2 cellular contexts compared by ENCODE assay signal in the genomic region with DNA sequence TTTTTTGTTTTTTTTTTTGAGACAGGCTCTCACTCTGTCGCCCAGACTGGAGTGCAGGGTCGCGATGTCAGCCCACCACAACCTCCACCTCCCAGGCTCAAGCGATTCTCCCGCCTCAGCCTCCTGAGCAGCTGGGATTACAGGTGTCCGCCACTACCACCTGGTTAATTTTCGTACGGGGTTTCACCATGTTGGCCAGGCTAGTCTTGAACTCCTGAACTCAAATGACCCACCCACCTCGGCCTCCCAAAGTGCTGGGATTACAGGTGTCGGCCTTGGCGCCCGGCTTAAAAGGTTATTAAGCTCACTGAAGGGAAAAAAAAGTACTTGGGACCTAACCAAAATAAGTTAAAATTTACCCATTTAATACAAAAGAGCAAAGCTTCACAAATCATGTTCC.
TF ChIP-seq lines count a peak whose summit lies in the region.

No MANE protein-coding gene starts in this region.

TF ChIP-seq in SK-N-SH, 30 proteins besides CTCF, POLR2A, EP300 and RAD21:
- TF ChIP-seq, protein P1, sequence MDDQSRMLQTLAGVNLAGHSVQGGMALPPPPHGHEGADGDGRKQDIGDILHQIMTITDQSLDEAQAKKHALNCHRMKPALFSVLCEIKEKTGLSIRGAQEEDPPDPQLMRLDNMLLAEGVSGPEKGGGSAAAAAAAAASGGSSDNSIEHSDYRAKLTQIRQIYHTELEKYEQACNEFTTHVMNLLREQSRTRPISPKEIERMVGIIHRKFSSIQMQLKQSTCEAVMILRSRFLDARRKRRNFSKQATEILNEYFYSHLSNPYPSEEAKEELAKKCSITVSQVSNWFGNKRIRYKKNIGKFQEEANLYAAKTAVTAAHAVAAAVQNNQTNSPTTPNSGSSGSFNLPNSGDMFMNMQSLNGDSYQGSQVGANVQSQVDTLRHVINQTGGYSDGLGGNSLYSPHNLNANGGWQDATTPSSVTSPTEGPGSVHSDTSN (IDR thresholded peaks at IDR 0.05) = no peak
- TF ChIP-seq, protein P2, sequence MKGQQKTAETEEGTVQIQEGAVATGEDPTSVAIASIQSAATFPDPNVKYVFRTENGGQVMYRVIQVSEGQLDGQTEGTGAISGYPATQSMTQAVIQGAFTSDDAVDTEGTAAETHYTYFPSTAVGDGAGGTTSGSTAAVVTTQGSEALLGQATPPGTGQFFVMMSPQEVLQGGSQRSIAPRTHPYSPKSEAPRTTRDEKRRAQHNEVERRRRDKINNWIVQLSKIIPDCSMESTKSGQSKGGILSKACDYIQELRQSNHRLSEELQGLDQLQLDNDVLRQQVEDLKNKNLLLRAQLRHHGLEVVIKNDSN (IDR thresholded peaks at IDR 0.05; ENCODE audit: borderline replicate concordance, low read depth) = no peak
- no peak for TF ChIP-seq TAF1 (IDR thresholded peaks at IDR 0.05; ENCODE audit: borderline replicate concordance, low read depth, low read length)
- TF ChIP-seq MEF2A (IDR thresholded peaks at IDR 0.05; ENCODE audit: borderline replicate concordance, low read depth) = no peak
- no peak for TF ChIP-seq NRF1 (IDR thresholded peaks at IDR 0.05; ENCODE audit: low read depth, low read length)
- no peak for TF ChIP-seq TEAD4 (IDR thresholded peaks at IDR 0.05; ENCODE audit: borderline replicate concordance, insufficient read depth)
- TF ChIP-seq GATA2 (CRISPR knock-in tag; IDR thresholded peaks at IDR 0.05) = no peak
TF ChIP-seq in SK-N-SH: peak in this region for 0.

TF ChIP-seq in SK-N-SH treated with all-trans-retinoic acid at 6 μM for 48 hours, 23 proteins besides CTCF, POLR2A, EP300 and RAD21:
- TF ChIP-seq ZNF70 (CRISPR knock-in tag; IDR thresholded peaks at IDR 0.05) (no peak), GLIS3 (CRISPR knock-in tag; IDR thresholded peaks at IDR 0.05) (no peak), ZNF8 (CRISPR knock-in tag; IDR thresholded peaks at IDR 0.05) (no peak), CSDC2 (CRISPR knock-in tag; IDR thresholded peaks at IDR 0.05) (no peak), PPARA (CRISPR knock-in tag; IDR thresholded peaks at IDR 0.05; ENCODE audit: borderline replicate concordance) (no peak), SNAI2 (CRISPR knock-in tag; IDR thresholded peaks at IDR 0.05) (no peak), RARB (CRISPR knock-in tag; IDR thresholded peaks at IDR 0.05) (no peak), TOX (CRISPR knock-in tag; IDR thresholded peaks at IDR 0.05; ENCODE audit: borderline replicate concordance) (no peak), ARNTL (CRISPR knock-in tag; IDR thresholded peaks at IDR 0.05; ENCODE audit: borderline replicate concordance, low read depth) (no peak), ESRRG (CRISPR knock-in tag; IDR thresholded peaks at IDR 0.05) (no peak), OSR1 (CRISPR knock-in tag; IDR thresholded peaks at IDR 0.05) (no peak), ZFP30 (CRISPR knock-in tag; IDR thresholded peaks at IDR 0.05) (no peak)
- TF ChIP-seq, protein P3, sequence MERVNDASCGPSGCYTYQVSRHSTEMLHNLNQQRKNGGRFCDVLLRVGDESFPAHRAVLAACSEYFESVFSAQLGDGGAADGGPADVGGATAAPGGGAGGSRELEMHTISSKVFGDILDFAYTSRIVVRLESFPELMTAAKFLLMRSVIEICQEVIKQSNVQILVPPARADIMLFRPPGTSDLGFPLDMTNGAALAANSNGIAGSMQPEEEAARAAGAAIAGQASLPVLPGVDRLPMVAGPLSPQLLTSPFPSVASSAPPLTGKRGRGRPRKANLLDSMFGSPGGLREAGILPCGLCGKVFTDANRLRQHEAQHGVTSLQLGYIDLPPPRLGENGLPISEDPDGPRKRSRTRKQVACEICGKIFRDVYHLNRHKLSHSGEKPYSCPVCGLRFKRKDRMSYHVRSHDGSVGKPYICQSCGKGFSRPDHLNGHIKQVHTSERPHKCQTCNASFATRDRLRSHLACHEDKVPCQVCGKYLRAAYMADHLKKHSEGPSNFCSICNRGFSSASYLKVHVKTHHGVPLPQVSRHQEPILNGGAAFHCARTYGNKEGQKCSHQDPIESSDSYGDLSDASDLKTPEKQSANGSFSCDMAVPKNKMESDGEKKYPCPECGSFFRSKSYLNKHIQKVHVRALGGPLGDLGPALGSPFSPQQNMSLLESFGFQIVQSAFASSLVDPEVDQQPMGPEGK (CRISPR knock-in tag; IDR thresholded peaks at IDR 0.05; ENCODE audit: borderline replicate concordance) = no peak
- TF ChIP-seq, protein P4, sequence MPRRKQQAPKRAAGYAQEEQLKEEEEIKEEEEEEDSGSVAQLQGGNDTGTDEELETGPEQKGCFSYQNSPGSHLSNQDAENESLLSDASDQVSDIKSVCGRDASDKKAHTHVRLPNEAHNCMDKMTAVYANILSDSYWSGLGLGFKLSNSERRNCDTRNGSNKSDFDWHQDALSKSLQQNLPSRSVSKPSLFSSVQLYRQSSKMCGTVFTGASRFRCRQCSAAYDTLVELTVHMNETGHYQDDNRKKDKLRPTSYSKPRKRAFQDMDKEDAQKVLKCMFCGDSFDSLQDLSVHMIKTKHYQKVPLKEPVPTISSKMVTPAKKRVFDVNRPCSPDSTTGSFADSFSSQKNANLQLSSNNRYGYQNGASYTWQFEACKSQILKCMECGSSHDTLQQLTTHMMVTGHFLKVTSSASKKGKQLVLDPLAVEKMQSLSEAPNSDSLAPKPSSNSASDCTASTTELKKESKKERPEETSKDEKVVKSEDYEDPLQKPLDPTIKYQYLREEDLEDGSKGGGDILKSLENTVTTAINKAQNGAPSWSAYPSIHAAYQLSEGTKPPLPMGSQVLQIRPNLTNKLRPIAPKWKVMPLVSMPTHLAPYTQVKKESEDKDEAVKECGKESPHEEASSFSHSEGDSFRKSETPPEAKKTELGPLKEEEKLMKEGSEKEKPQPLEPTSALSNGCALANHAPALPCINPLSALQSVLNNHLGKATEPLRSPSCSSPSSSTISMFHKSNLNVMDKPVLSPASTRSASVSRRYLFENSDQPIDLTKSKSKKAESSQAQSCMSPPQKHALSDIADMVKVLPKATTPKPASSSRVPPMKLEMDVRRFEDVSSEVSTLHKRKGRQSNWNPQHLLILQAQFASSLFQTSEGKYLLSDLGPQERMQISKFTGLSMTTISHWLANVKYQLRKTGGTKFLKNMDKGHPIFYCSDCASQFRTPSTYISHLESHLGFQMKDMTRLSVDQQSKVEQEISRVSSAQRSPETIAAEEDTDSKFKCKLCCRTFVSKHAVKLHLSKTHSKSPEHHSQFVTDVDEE (CRISPR knock-in tag; IDR thresholded peaks at IDR 0.05) = no peak
- TF ChIP-seq, protein P5, sequence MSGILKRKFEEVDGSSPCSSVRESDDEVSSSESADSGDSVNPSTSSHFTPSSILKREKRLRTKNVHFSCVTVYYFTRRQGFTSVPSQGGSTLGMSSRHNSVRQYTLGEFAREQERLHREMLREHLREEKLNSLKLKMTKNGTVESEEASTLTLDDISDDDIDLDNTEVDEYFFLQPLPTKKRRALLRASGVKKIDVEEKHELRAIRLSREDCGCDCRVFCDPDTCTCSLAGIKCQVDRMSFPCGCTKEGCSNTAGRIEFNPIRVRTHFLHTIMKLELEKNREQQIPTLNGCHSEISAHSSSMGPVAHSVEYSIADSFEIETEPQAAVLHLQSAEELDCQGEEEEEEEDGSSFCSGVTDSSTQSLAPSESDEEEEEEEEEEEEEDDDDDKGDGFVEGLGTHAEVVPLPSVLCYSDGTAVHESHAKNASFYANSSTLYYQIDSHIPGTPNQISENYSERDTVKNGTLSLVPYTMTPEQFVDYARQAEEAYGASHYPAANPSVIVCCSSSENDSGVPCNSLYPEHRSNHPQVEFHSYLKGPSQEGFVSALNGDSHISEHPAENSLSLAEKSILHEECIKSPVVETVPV (CRISPR knock-in tag; IDR thresholded peaks at IDR 0.05) = no peak
- TF ChIP-seq, protein P6, sequence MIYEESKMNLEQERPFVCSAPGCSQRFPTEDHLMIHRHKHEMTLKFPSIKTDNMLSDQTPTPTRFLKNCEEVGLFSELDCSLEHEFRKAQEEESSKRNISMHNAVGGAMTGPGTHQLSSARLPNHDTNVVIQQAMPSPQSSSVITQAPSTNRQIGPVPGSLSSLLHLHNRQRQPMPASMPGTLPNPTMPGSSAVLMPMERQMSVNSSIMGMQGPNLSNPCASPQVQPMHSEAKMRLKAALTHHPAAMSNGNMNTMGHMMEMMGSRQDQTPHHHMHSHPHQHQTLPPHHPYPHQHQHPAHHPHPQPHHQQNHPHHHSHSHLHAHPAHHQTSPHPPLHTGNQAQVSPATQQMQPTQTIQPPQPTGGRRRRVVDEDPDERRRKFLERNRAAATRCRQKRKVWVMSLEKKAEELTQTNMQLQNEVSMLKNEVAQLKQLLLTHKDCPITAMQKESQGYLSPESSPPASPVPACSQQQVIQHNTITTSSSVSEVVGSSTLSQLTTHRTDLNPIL (CRISPR knock-in tag; IDR thresholded peaks at IDR 0.05; ENCODE audit: low read depth) = no peak
